In the genomic region with DNA sequence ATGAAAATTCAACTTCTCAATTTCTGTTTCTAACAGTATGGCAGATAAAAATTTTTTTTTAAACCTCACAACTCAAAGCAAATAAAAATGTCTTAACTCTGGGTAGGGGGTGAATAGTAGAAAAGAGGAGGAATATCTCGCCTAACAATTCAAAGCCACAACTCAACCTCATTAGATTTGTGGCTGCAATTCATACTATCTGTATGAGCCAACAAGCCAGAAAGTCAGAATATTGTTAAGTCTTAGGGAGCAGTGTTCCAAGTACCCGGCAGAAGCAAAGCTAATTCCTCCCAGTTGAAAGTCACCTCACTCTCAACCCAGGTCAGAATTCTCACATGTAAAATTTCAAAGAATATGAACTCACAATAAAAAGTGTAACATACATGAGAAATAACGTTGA, we compare ENCODE assay signal across 17 cellular contexts. TPM values are rescaled to one million over a fixed set of nuclear protein-coding genes. Genes with fewer than 3 reads are reported as not detected.
DNase-seq lines count a peak whose midpoint lies in the region; TF ChIP-seq lines count a peak whose summit lies in the region.
"Had no signal": no experiment of that assay in that cellular context is flagged by ENCODE, and none has a peak within 500 bp of the region (broad histone marks: within the 10 kb centered on the region; RNA-seq: fewer than 3 reads in every experiment).

No MANE protein-coding gene starts in this region.

- TF ChIP-seq EP300 in transverse colon (IDR thresholded peaks at IDR 0.05; ENCODE audit: low read depth), result no peak

- H3K36me3 Mint-ChIP-seq in activated CD4-positive, alpha-beta T cell treated with anti-CD3 and anti-CD28 coated beads, Interleukin-2, amount 10 ng/mL, durations not matched to agents 24 days and 14 days (ENCODE audit: low read depth), result peaks cover 44% of the 10 kb centered on the region
- peaks cover 39% of the 10 kb centered on the region for H3K36me3 Mint-ChIP-seq in mesothelial cell of epicardium
- H3K36me3 Mint-ChIP-seq in activated CD4-positive, alpha-beta memory T cell treated with anti-CD3 and anti-CD28 coated beads for 36 hours, result peaks cover 24% of the 10 kb centered on the region

- intact Hi-C loops in activated CD4-positive, alpha-beta T cell treated with anti-CD3 and anti-CD28 coated beads, Interleukin-2, amount 10 ng/mL, durations not matched to agents 24 days and 14 days (cut with micrococcal nuclease), result no loop called here
- intact Hi-C loops in transverse colon (cut with DNase I; ENCODE audit: low total_unique reads), result no loop called here
- intact Hi-C loops in activated CD4-positive, alpha-beta memory T cell treated with anti-CD3 and anti-CD28 coated beads for 36 hours (cut with micrococcal nuclease), result no loop called here

- no peaks in the 10 kb centered on the region for H3K36me3 ChIP-seq in transverse colon

- DNase-seq in activated CD4-positive, alpha-beta T cell treated with anti-CD3 and anti-CD28 coated beads, Interleukin-2, amount 10 ng/mL, durations not matched to agents 24 days and 14 days, result no peak
- DNase-seq in activated CD4-positive, alpha-beta T cell treated with anti-CD3 and anti-CD28 coated beads, Interleukin-2, amount 50 U/mL, for 4 hours, result no peak
- DNase-seq in amniotic epithelial cell (ENCODE audit: low read depth), result peak; percentile 36
- no peak for DNase-seq in mesothelial cell of epicardium (ENCODE audit: low spot score in 2 of 2, unreplicated experiment in 2 of 2)
- DNase-seq in transverse colon, result no peak
- DNase-seq in activated CD4-positive, alpha-beta memory T cell treated with anti-CD3 and anti-CD28 coated beads for 36 hours, result no peak
- no peak for DNase-seq in activated CD4-positive, alpha-beta T cell treated with anti-CD3 and anti-CD28 coated beads for 48 hours
- DNase-seq in activated CD4-positive, alpha-beta T cell treated with anti-CD3 and anti-CD28 coated beads, Interleukin-2, amount 50 U/mL, for 1 hour, result no peak
- DNase-seq: CD8-positive, alpha-beta T cell; GDM1; KG1; NCI-H1048; NCI-H146; NCI-H2081; NCI-H510A had no signal

- H3K27ac Mint-ChIP-seq in activated CD4-positive, alpha-beta T cell treated with anti-CD3 and anti-CD28 coated beads, Interleukin-2, amount 10 ng/mL, durations not matched to agents 24 days and 14 days, result peak overlapping the region; percentile 20
- H3K27ac Mint-ChIP-seq in mesothelial cell of epicardium, result peak overlapping the region; percentile 10
- no peak overlapping the region for H3K27ac Mint-ChIP-seq in activated CD4-positive, alpha-beta memory T cell treated with anti-CD3 and anti-CD28 coated beads for 36 hours
- H3K27ac Mint-ChIP-seq: B cell had no signal

- in situ Hi-C loops in transverse colon (cut with MboI; ENCODE audit: low pct_ligation_motif_present in 1 of 4, low pct_unique_long_range_greater_than_20kb in 1 of 4, low sequenced_read_pairs in 3 of 4), result no loop called here

- H3K27me3 ChIP-seq in transverse colon, result no peaks in the 10 kb centered on the region

- H3K4me3 ChIP-seq in transverse colon, result no peak overlapping the region

- no peak overlapping the region for H3K4me3 Mint-ChIP-seq in activated CD4-positive, alpha-beta T cell treated with anti-CD3 and anti-CD28 coated beads, Interleukin-2, amount 10 ng/mL, durations not matched to agents 24 days and 14 days
- H3K4me3 Mint-ChIP-seq in mesothelial cell of epicardium, result no peak overlapping the region
- H3K4me3 Mint-ChIP-seq in activated CD4-positive, alpha-beta memory T cell treated with anti-CD3 and anti-CD28 coated beads for 36 hours, result no peak overlapping the region
- H3K4me3 Mint-ChIP-seq: B cell; CD8-positive, alpha-beta T cell had no signal

- peaks cover 9% of the 10 kb centered on the region for H3K9me3 Mint-ChIP-seq in activated CD4-positive, alpha-beta T cell treated with anti-CD3 and anti-CD28 coated beads, Interleukin-2, amount 10 ng/mL, durations not matched to agents 24 days and 14 days
- peaks cover 25% of the 10 kb centered on the region for H3K9me3 Mint-ChIP-seq in mesothelial cell of epicardium
- peaks cover 4% of the 10 kb centered on the region for H3K9me3 Mint-ChIP-seq in activated CD4-positive, alpha-beta memory T cell treated with anti-CD3 and anti-CD28 coated beads for 36 hours
- H3K9me3 Mint-ChIP-seq: CD8-positive, alpha-beta T cell had no signal

- no peaks in the 10 kb centered on the region for H3K27me3 Mint-ChIP-seq in activated CD4-positive, alpha-beta T cell treated with anti-CD3 and anti-CD28 coated beads, Interleukin-2, amount 10 ng/mL, durations not matched to agents 24 days and 14 days
- no peaks in the 10 kb centered on the region for H3K27me3 Mint-ChIP-seq in mesothelial cell of epicardium (ENCODE audit: low read depth)
- H3K27me3 Mint-ChIP-seq in activated CD4-positive, alpha-beta memory T cell treated with anti-CD3 and anti-CD28 coated beads for 36 hours, result no peaks in the 10 kb centered on the region
- H3K27me3 Mint-ChIP-seq: B cell had no signal

- 36 to 45% methylated on average over 3 of the region's 3 CpGs for WGBS in transverse colon (ENCODE audit: low coverage in 1 of 2), 2 donors

- H3K4me1 Mint-ChIP-seq in activated CD4-positive, alpha-beta T cell treated with anti-CD3 and anti-CD28 coated beads, Interleukin-2, amount 10 ng/mL, durations not matched to agents 24 days and 14 days, result peaks cover 26% of the 10 kb centered on the region
- peaks cover 10% of the 10 kb centered on the region for H3K4me1 Mint-ChIP-seq in mesothelial cell of epicardium
- H3K4me1 Mint-ChIP-seq in activated CD4-positive, alpha-beta memory T cell treated with anti-CD3 and anti-CD28 coated beads for 36 hours (ENCODE audit: low read depth), result peaks cover 63% of the 10 kb centered on the region

- no peaks in the 10 kb centered on the region for H3K9me3 ChIP-seq in transverse colon

- TF ChIP-seq POLR2A in transverse colon (IDR thresholded peaks at IDR 0.05), result no peak

- H3K4me1 ChIP-seq in transverse colon, result peaks cover 15 to 84% (median 30%) of the 10 kb centered on the region in 4 donors

- TF ChIP-seq CTCF in mesothelial cell of epicardium (IDR thresholded peaks at IDR 0.05; ENCODE audit: unreplicated experiment) (no peak), transverse colon (IDR thresholded peaks at IDR 0.05) (no peak)

- CTCF ChIA-PET in activated CD4-positive, alpha-beta memory T cell treated with anti-CD3 and anti-CD28 coated beads for 36 hours (lab: Charles Lee), result no interaction called here

- POLR2A ChIA-PET in activated CD4-positive, alpha-beta memory T cell treated with anti-CD3 and anti-CD28 coated beads for 36 hours (lab: Charles Lee), result interaction anchor here (1.3 kb wide), 1 partner anchor 15 kb away, joined by 3 read pairs; a partner anchor contains a TSS

- H3K27ac ChIP-seq in transverse colon, result peak overlapping the region in 3 of 4 donors; percentile 12 to 49 (median 31)
- H3K27ac ChIP-seq: 22Rv1 had no signal

RNA-seq across cellular contexts. Expression of a gene that starts 15.0 kb away (rescaled TPM):
- 39.4 and 40.6 TPM in 2 replicates for total RNA-seq in activated CD4-positive, alpha-beta T cell treated with anti-CD3 and anti-CD28 coated beads, Interleukin-2, amount 10 ng/mL, durations not matched to agents 24 days and 14 days
- 69.2 to 70.7 TPM (median 70.5 TPM) in 3 replicates for total RNA-seq in mesothelial cell of epicardium
- 10 to 100 TPM; 62.5 to 93.8 (median 78.2) TPM for total RNA-seq in transverse colon
- 10 to 100 TPM; 57.3 to 58.5 TPM for total RNA-seq in activated CD4-positive, alpha-beta memory T cell treated with anti-CD3 and anti-CD28 coated beads for 36 hours
